In the genomic region with DNA sequence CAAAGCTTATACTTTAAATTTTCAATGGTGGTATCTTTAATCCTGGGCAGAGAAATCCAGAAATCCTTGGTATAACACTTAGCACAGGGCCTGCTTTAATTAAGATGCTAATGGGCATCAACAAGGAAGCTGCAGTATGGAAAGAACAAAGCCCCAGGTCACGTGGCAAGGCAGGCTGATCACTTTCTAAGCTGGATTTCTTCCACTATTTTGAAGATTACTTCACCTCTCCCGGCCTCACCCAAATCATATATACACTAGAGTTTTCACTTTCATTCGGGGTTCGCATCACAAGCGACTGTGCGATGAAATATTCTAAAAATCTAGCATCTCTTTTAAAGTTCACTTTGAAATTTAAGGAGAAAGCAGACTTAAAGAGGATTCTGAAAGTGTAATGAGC, we compare ENCODE assay signal across 15 cellular contexts.
DNase-seq lines count a peak whose midpoint lies in the region; ATAC-seq and TF ChIP-seq lines count a peak whose summit lies in the region.
"Had no signal": no experiment of that assay in that cellular context is flagged by ENCODE, and none has a peak within 500 bp of the region (broad histone marks: within the 10 kb centered on the region; RNA-seq: fewer than 3 reads in every experiment).

No MANE protein-coding gene starts in this region.

- no peak overlapping the region for H2BK5ac ChIP-seq in neuronal stem cell (ENCODE audit: low read length)

- H2BK12ac ChIP-seq in neuronal stem cell (ENCODE audit: low read length), result no peak overlapping the region

- H3K4me3 ChIP-seq in A673 (ENCODE audit: low read depth, low read length, poor library complexity, severe bottlenecking) (no peak overlapping the region), fibroblast of the aortic adventitia (ENCODE audit: low read depth, low read length) (peak overlapping the region; percentile 28), neuronal stem cell (ENCODE audit: low read length in 2 of 2) (no peak overlapping the region)
- H3K4me3 ChIP-seq: A549 had no signal

- no peak overlapping the region for H3K4me2 ChIP-seq in neuronal stem cell (ENCODE audit: insufficient read depth, low read length, poor library complexity, severe bottlenecking)
- H3K4me2 ChIP-seq: A549 had no signal

- H4K91ac ChIP-seq in neuronal stem cell (ENCODE audit: low read depth, low read length, poor library complexity), result no peak overlapping the region

- no peaks in the 10 kb centered on the region for H3K27me3 ChIP-seq in A673 (replicated peaks; ENCODE audit: insufficient read depth, low read depth, low read length, poor library complexity)
- H3K27me3 ChIP-seq in neuronal stem cell (ENCODE audit: control insufficient read depth in 3 of 3, insufficient read depth in 3 of 3, low read depth in 1 of 3, low read length in 3 of 3), result no peaks in the 10 kb centered on the region

- peak overlapping the region; percentile 57 for H2AFZ ChIP-seq in neuronal stem cell (ENCODE audit: low read length)

- H3K4ac ChIP-seq in neuronal stem cell (ENCODE audit: low read length), result no peak overlapping the region

- intact Hi-C loops in A673 (cut with micrococcal nuclease; ENCODE audit: unreplicated experiment), result no loop called here

- no peak overlapping the region for H3K14ac ChIP-seq in neuronal stem cell (ENCODE audit: low read length)

- H3K27ac ChIP-seq in A673 (ENCODE audit: low read depth, low read length, poor library complexity, severe bottlenecking), result peak overlapping the region; percentile 56
- H3K27ac ChIP-seq in neuronal stem cell (replicated peaks; ENCODE audit: low read length), result no peak overlapping the region
- H3K27ac ChIP-seq: A549 had no signal

- H3K4me1 ChIP-seq in A673 (ENCODE audit: insufficient read depth, low read length, poor library complexity, severe bottlenecking) (peaks cover 76% of the 10 kb centered on the region), neuronal stem cell (ENCODE audit: control insufficient read depth in 2 of 2, insufficient read depth in 1 of 2, low read depth in 1 of 2, low read length in 2 of 2) (peaks cover 8 to 14% of the 10 kb centered on the region in 2 donors)

- H2AK5ac ChIP-seq in neuronal stem cell (ENCODE audit: low read depth, low read length), result no peak overlapping the region

- no peak overlapping the region for H3K18ac ChIP-seq in neuronal stem cell (ENCODE audit: low read length)

- no peak overlapping the region for H3K9ac ChIP-seq in neuronal stem cell (ENCODE audit: low read depth, low read length, poor library complexity)

- no peak overlapping the region for H4K8ac ChIP-seq in neuronal stem cell (ENCODE audit: low read depth, low read length)

- DNase-seq in A673 (ENCODE audit: low spot score) (peak; percentile 53), fibroblast of the aortic adventitia (ENCODE audit: low read depth) (no peak), neuronal stem cell (ENCODE audit: low spot score) (no peak), NCI-H2171 (lab: John Stamatoyannopoulos, UW) (no peak)
- no peak for DNase-seq in activated CD4-positive, alpha-beta T cell treated with anti-CD3 and anti-CD28 coated beads for 1 hour
- DNase-seq: activated CD4-positive, alpha-beta T cell treated with anti-CD3 and anti-CD28 coated beads, Interleukin-2, amount 50 U/mL, for 4 hours; activated naive CD4-positive, alpha-beta T cell treated with anti-CD3 and anti-CD28 coated beads, Interleukin-2, amount 50 U/mL, for 16 hours; MM.1S; naive thymus-derived CD8-positive, alpha-beta T cell; NCI-H510A treated with DMSO at 0.1 percent for 48 hours; stimulated activated naive CD4-positive, alpha-beta T cell had no signal

- H3K9me3 ChIP-seq in A673 (ENCODE audit: low read depth, low read length, poor library complexity, severe bottlenecking), result no peaks in the 10 kb centered on the region
- H3K9me3 ChIP-seq in neuronal stem cell (replicated peaks in 1 of 2; ENCODE audit: control insufficient read depth in 2 of 2, insufficient read depth in 1 of 2, low read depth in 1 of 2, low read length in 2 of 2), result no peaks in the 10 kb centered on the region
- H3K9me3 ChIP-seq: A549 had no signal

- no peaks in the 10 kb centered on the region for H3K79me1 ChIP-seq in neuronal stem cell (ENCODE audit: low read depth, low read length)

- POLR2A ChIA-PET in A673 (lab: Charles Lee; ENCODE audit: low non-redundant PET), result no interaction called here

- TF ChIP-seq CTCF in A673 (conservative IDR thresholded peaks at IDR 0.05; ENCODE audit: low read depth, low read length), result no peak
- no peak for TF ChIP-seq CTCF in fibroblast of the aortic adventitia (IDR thresholded peaks at IDR 0.05; ENCODE audit: insufficient read depth, low read length)

- H2BK15ac ChIP-seq in neuronal stem cell (ENCODE audit: low read length), result no peak overlapping the region

- H2BK120ac ChIP-seq in neuronal stem cell (ENCODE audit: low read depth, low read length), result no peak overlapping the region

- no peak overlapping the region for H3K23ac ChIP-seq in neuronal stem cell (ENCODE audit: low read depth, low read length, poor library complexity)

- peak; percentile 8; the same call in 1 of the 3 replicates for ATAC-seq in SK-N-SH treated with all-trans-retinoic acid at 6 μM for 48 hours
- ATAC-seq in GM18520 (IDR thresholded peaks at IDR 0.05; ENCODE audit: unreplicated experiment), result no peak
- no peak for ATAC-seq in GM18517 (IDR thresholded peaks at IDR 0.05; ENCODE audit: unreplicated experiment)
- ATAC-seq: A549; naive thymus-derived CD8-positive, alpha-beta T cell had no signal

- no TSS peak for BruUV-seq in A673 (replicated peaks; lab: Mats Ljungman, UMichigan)

- H3K36me3 ChIP-seq in A673 (ENCODE audit: insufficient read depth, low read length, poor library complexity, severe bottlenecking) (no peaks in the 10 kb centered on the region), neuronal stem cell (replicated peaks in 1 of 2; ENCODE audit: control insufficient read depth in 2 of 2, insufficient read depth in 2 of 2, low read length in 2 of 2) (no peaks in the 10 kb centered on the region)

- WGBS in neuronal stem cell (ENCODE audit: extremely low coverage in 2 of 2, insufficient read length in 2 of 2, insufficient replicate concordance in 1 of 2), 2 donors, result no CpG with 5 or more reads among the region's 6 CpGs

- CTCF ChIA-PET in A673 (lab: Charles Lee), result no interaction called here

TF ChIP-seq in SK-N-SH treated with all-trans-retinoic acid at 6 μM for 48 hours, 23 proteins besides CTCF, POLR2A, EP300 and RAD21 (continues in another document):
- no peak for TF ChIP-seq BACH2 (CRISPR knock-in tag; IDR thresholded peaks at IDR 0.05; ENCODE audit: borderline replicate concordance)
- TF ChIP-seq, protein P1, sequence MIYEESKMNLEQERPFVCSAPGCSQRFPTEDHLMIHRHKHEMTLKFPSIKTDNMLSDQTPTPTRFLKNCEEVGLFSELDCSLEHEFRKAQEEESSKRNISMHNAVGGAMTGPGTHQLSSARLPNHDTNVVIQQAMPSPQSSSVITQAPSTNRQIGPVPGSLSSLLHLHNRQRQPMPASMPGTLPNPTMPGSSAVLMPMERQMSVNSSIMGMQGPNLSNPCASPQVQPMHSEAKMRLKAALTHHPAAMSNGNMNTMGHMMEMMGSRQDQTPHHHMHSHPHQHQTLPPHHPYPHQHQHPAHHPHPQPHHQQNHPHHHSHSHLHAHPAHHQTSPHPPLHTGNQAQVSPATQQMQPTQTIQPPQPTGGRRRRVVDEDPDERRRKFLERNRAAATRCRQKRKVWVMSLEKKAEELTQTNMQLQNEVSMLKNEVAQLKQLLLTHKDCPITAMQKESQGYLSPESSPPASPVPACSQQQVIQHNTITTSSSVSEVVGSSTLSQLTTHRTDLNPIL (CRISPR knock-in tag; IDR thresholded peaks at IDR 0.05; ENCODE audit: low read depth), result no peak
- TF ChIP-seq OSR1 (CRISPR knock-in tag; IDR thresholded peaks at IDR 0.05), result no peak
- no peak for TF ChIP-seq ARNTL (CRISPR knock-in tag; IDR thresholded peaks at IDR 0.05; ENCODE audit: borderline replicate concordance, low read depth)
- no peak for TF ChIP-seq ZFP3 (CRISPR knock-in tag; IDR thresholded peaks at IDR 0.05)
- no peak for TF ChIP-seq TSHZ2 (CRISPR knock-in tag; IDR thresholded peaks at IDR 0.05)
- no peak for TF ChIP-seq ZNF8 (CRISPR knock-in tag; IDR thresholded peaks at IDR 0.05)
- TF ChIP-seq CSDC2 (CRISPR knock-in tag; IDR thresholded peaks at IDR 0.05), result no peak
- TF ChIP-seq ISL1 (CRISPR knock-in tag; IDR thresholded peaks at IDR 0.05), result no peak
- no peak for TF ChIP-seq ZC3H10 (CRISPR knock-in tag; IDR thresholded peaks at IDR 0.05)
- no peak for TF ChIP-seq SNAI2 (CRISPR knock-in tag; IDR thresholded peaks at IDR 0.05)
- no peak for TF ChIP-seq TCF4 (CRISPR knock-in tag; IDR thresholded peaks at IDR 0.05; ENCODE audit: borderline replicate concordance)
